ENCODE assay signal across 19 cellular contexts in genomic region chr1:239765163-239765562, GRCh38.
"Had no signal": no experiment of that assay in that cellular context is flagged by ENCODE, and none has a peak within 500 bp of the region (broad histone marks: within the 10 kb centered on the region; RNA-seq: fewer than 3 reads in every experiment).

No MANE protein-coding gene starts in this region.

- H3K36me3 Mint-ChIP-seq: stimulated activated effector memory CD8-positive, alpha-beta T cell treated with anti-CD3 and anti-CD28 coated beads, Interleukin-12 subunit alpha, Interleukin-12 subunit beta, amount 100 ng/mL, for 72 hours had no signal

- H3K27ac Mint-ChIP-seq: activated CD4-positive, alpha-beta memory T cell treated with anti-CD3 and anti-CD28 coated beads, Interleukin-2, amount 10 ng/mL, durations not matched to agents 7 days and 5 days; activated T-cell treated with anti-CD3 and anti-CD28 coated beads, Interleukin-2, amount 50 U/mL, for 24 hours; effector memory CD8-positive, alpha-beta T cell; naive thymus-derived CD4-positive, alpha-beta T cell; stimulated activated effector memory CD8-positive, alpha-beta T cell treated with anti-CD3 and anti-CD28 coated beads, Interleukin-12 subunit alpha, Interleukin-12 subunit beta, amount 100 ng/mL, for 72 hours had no signal

- H3K36me3 ChIP-seq: adrenal gland, gastroesophageal sphincter, heart right ventricle, left lung, thoracic aorta had no signal

- H3K27me3 Mint-ChIP-seq: activated CD4-positive, alpha-beta memory T cell treated with anti-CD3 and anti-CD28 coated beads, Interleukin-2, amount 10 ng/mL, durations not matched to agents 7 days and 5 days; activated T-cell treated with anti-CD3 and anti-CD28 coated beads, Interleukin-2, amount 50 U/mL, for 24 hours; effector memory CD8-positive, alpha-beta T cell; naive thymus-derived CD4-positive, alpha-beta T cell had no signal

- H3K9me3 Mint-ChIP-seq: activated CD4-positive, alpha-beta memory T cell treated with anti-CD3 and anti-CD28 coated beads, Interleukin-2, amount 10 ng/mL, durations not matched to agents 7 days and 5 days; activated T-cell treated with anti-CD3 and anti-CD28 coated beads, Interleukin-2, amount 50 U/mL, for 24 hours; effector memory CD8-positive, alpha-beta T cell; naive thymus-derived CD4-positive, alpha-beta T cell; stimulated activated effector memory CD8-positive, alpha-beta T cell treated with anti-CD3 and anti-CD28 coated beads, Interleukin-12 subunit alpha, Interleukin-12 subunit beta, amount 100 ng/mL, for 72 hours had no signal

- H3K27me3 ChIP-seq: adrenal gland, gastroesophageal sphincter, heart right ventricle, left lung had no signal

- H3K4me1 ChIP-seq: adrenal gland, heart right ventricle, left lung had no signal

- H3K27ac ChIP-seq: adrenal gland, gastroesophageal sphincter, heart right ventricle, left lung, thoracic aorta had no signal

- H3K9me3 ChIP-seq: adrenal gland, gastroesophageal sphincter, heart right ventricle, left lung, mucosa of descending colon, thoracic aorta had no signal

- FAIRE-seq: keratinocyte had no signal

- ATAC-seq: effector memory CD8-positive, alpha-beta T cell; gastroesophageal sphincter; heart right ventricle; left lung; mucosa of descending colon; naive thymus-derived CD4-positive, alpha-beta T cell; stimulated activated effector memory CD8-positive, alpha-beta T cell treated with anti-CD3 and anti-CD28 coated beads, Interleukin-12 subunit alpha, Interleukin-12 subunit beta, amount 100 ng/mL, for 72 hours had no signal

- H3K4me3 ChIP-seq: adrenal gland, gastroesophageal sphincter, heart right ventricle, left lung, mucosa of descending colon, thoracic aorta had no signal

- DNase-seq: activated CD4-positive, alpha-beta memory T cell treated with anti-CD3 and anti-CD28 coated beads, Interleukin-2, amount 10 ng/mL, durations not matched to agents 7 days and 5 days; activated CD4-positive, alpha-beta T cell treated with anti-CD3 and anti-CD28 coated beads for 4 hours; activated effector memory CD4-positive, alpha-beta T cell treated with Interleukin-2 at 50 U/mL for 16 hours; activated naive CD4-positive, alpha-beta T cell treated with anti-CD3 and anti-CD28 coated beads, Interleukin-2, amount 50 U/mL, for 16 hours; activated T-cell treated with anti-CD3 and anti-CD28 coated beads, Interleukin-2, amount 50 U/mL, for 24 hours; adrenal gland; dermis blood vessel endothelial cell; effector memory CD8-positive, alpha-beta T cell; heart right ventricle; left lung; mammary epithelial cell; mucosa of descending colon; naive thymus-derived CD4-positive, alpha-beta T cell; stimulated activated CD4-positive, alpha-beta T cell treated with anti-CD3 and anti-CD28 coated beads, Interleukin-12 subunit alpha, Interleukin-12 subunit beta, amount 100 ng/mL, for 4 hours; T1000 had no signal

- H3K4me1 Mint-ChIP-seq: activated CD4-positive, alpha-beta memory T cell treated with anti-CD3 and anti-CD28 coated beads, Interleukin-2, amount 10 ng/mL, durations not matched to agents 7 days and 5 days; stimulated activated effector memory CD8-positive, alpha-beta T cell treated with anti-CD3 and anti-CD28 coated beads, Interleukin-12 subunit alpha, Interleukin-12 subunit beta, amount 100 ng/mL, for 72 hours had no signal

- H3K4me3 Mint-ChIP-seq: activated CD4-positive, alpha-beta memory T cell treated with anti-CD3 and anti-CD28 coated beads, Interleukin-2, amount 10 ng/mL, durations not matched to agents 7 days and 5 days; activated T-cell treated with anti-CD3 and anti-CD28 coated beads, Interleukin-2, amount 50 U/mL, for 24 hours; effector memory CD8-positive, alpha-beta T cell; naive thymus-derived CD4-positive, alpha-beta T cell; stimulated activated effector memory CD8-positive, alpha-beta T cell treated with anti-CD3 and anti-CD28 coated beads, Interleukin-12 subunit alpha, Interleukin-12 subunit beta, amount 100 ng/mL, for 72 hours had no signal
